Comparison of ENCODE assay signal across 18 cellular contexts in the genomic region with DNA sequence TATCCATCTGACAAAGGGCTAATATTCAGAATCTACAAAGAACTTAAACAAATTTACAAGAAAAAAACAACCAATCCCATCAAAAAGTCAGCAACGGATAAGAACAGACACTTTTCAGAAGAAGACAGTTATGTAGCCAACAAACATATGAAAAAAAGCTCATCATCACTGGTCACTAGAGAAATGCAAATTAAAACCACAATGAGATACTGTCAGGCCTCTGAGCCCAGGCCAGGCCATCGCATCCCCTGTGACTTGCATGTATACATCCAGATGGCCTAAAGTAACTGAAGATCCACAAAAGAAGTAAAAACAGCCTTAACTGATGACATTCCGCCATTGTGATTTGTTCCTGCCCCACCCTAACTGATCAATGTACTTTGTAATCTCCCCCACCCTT. TPM values are rescaled to one million over a fixed set of nuclear protein-coding genes. Genes with fewer than 3 reads are reported as not detected.
"Had no signal": no experiment of that assay in that cellular context is flagged by ENCODE, and none has a peak within 500 bp of the region (broad histone marks: within the 10 kb centered on the region; RNA-seq: fewer than 3 reads in every experiment).

No MANE protein-coding gene starts in this region.

RNA-seq across cellular contexts. Expression of gene WNT16, which starts 13.6 kb away (rescaled TPM):
- total RNA-seq: kidney; left colon; left lung; liver; lower lobe of right lung; mammary epithelial cell; naive thymus-derived CD4-positive, alpha-beta T cell; natural killer cell treated with Interleukin-12 subunit alpha and Interleukin-12 subunit beta and Interleukin-15 and Interleukin-18, amount 100 ng/mL, for 72 hours; omental fat pad; progenitor cell of endocrine pancreas; pulmonary artery endothelial cell; right lobe of liver; smooth muscle cell; thyroid gland; upper lobe of left lung had no signal
- polyA plus RNA-seq: immature natural killer cell; liver; mammary epithelial cell; naive thymus-derived CD4-positive, alpha-beta T cell; neural cell; urinary bladder had no signal
